Comparison of ENCODE assay signal across 8 cellular contexts in the genomic region with DNA sequence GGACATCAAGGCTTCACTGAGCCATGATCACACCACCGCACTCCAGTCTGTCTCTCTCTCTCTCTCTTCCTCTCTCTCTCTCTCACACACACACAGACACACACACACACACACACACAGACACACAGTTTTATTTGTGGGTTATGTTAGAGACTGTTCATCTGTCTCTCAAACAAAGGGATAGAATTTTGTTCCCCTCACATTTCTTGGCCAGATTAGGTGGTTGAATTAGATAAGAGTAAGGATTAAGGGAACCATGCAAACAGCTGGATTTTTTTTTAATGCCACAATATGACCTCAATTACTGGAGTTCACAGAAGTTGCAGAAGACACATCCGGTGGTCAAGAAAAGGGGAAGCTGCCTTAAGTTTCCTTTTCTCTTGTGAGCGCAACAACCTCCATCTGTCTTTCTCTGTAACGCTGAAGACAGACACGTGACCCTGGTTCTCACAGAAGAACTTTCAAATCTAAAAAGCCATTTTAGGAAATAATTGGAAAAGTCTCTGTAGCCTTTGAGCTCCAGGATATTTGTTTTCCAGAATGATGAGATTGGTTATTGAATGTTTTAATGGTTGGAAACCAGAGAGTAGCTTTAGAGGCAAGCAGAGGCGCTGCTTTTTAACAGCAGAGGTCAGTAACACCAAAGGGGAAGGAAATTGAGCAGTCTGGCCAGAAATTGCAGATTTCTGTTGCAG. TPM values are rescaled to one million over a fixed set of nuclear protein-coding genes. Genes with fewer than 3 reads are reported as not detected.
DNase-seq lines count a peak whose midpoint lies in the region; ATAC-seq and TF ChIP-seq lines count a peak whose summit lies in the region.

No MANE protein-coding gene starts in this region.

- no peaks in the 10 kb centered on the region for H3K36me3 Mint-ChIP-seq in T-helper 1 cell treated with Interleukin-12 subunit alpha and Interleukin-12 subunit beta and Interleukin-4 antibody, amounts not matched to agents 30 μg/mL and 1 μg/mL, for 36 hours (ENCODE audit: low read depth)
- no peaks in the 10 kb centered on the region for H3K36me3 Mint-ChIP-seq in glutamatergic neuron (ENCODE audit: unreplicated experiment)

- no peaks in the 10 kb centered on the region for H3K9me3 Mint-ChIP-seq in T-helper 1 cell treated with Interleukin-12 subunit alpha and Interleukin-12 subunit beta and Interleukin-4 antibody, amounts not matched to agents 30 μg/mL and 1 μg/mL, for 36 hours
- peaks cover 3% of the 10 kb centered on the region for H3K9me3 Mint-ChIP-seq in glutamatergic neuron (ENCODE audit: unreplicated experiment)

- peak; percentile 13 for DNase-seq in NCI-H2196 (lab: John Stamatoyannopoulos, UW; ENCODE audit: unreplicated experiment)
- DNase-seq in NCI-H2196 treated with DMSO at 0.1 percent for 48 hours (lab: John Stamatoyannopoulos, UW; ENCODE audit: unreplicated experiment), result no peak
- DNase-seq in head of caudate nucleus, result peak in 25 of 42 donors; percentile 14 to 64 (median 38)
- no peak for DNase-seq in sigmoid colon
- DNase-seq in glutamatergic neuron, result no peak

- H3K27ac Mint-ChIP-seq in T-helper 1 cell treated with Interleukin-12 subunit alpha and Interleukin-12 subunit beta and Interleukin-4 antibody, amounts not matched to agents 30 μg/mL and 1 μg/mL, for 36 hours, result peak overlapping the region; percentile 23
- no peak overlapping the region for H3K27ac Mint-ChIP-seq in glutamatergic neuron (ENCODE audit: unreplicated experiment)

- H3K27ac ChIP-seq in sigmoid colon, result no peak overlapping the region

- H3K4me3 ChIP-seq in sigmoid colon, result no peak overlapping the region

- H3K4me1 Mint-ChIP-seq in T-helper 1 cell treated with Interleukin-12 subunit alpha and Interleukin-12 subunit beta and Interleukin-4 antibody, amounts not matched to agents 30 μg/mL and 1 μg/mL, for 36 hours (ENCODE audit: low read depth), result peaks cover 14% of the 10 kb centered on the region
- no peaks in the 10 kb centered on the region for H3K4me1 Mint-ChIP-seq in glutamatergic neuron (ENCODE audit: low read depth, unreplicated experiment)

- peak overlapping the region; percentile 52 for H3K4me3 Mint-ChIP-seq in T-helper 1 cell treated with Interleukin-12 subunit alpha and Interleukin-12 subunit beta and Interleukin-4 antibody, amounts not matched to agents 30 μg/mL and 1 μg/mL, for 36 hours
- H3K4me3 Mint-ChIP-seq in glutamatergic neuron (ENCODE audit: unreplicated experiment), result no peak overlapping the region

- H3K27me3 Mint-ChIP-seq in T-helper 1 cell treated with Interleukin-12 subunit alpha and Interleukin-12 subunit beta and Interleukin-4 antibody, amounts not matched to agents 30 μg/mL and 1 μg/mL, for 36 hours (ENCODE audit: low read depth), result peaks cover 4% of the 10 kb centered on the region
- peaks cover 1% of the 10 kb centered on the region for H3K27me3 Mint-ChIP-seq in glutamatergic neuron (ENCODE audit: unreplicated experiment)

- intact Hi-C loops in head of caudate nucleus (cut with DNase I) (no loop called here), sigmoid colon (cut with DNase I) (loop anchor here (2.0 to 5.0 kb wide), 3 partner anchors 90 to 410 kb away; partner anchors contain the start of genes LOC128125822 and PTP4A1)

- peaks cover 0 to 4% (median 0%) of the 10 kb centered on the region in 4 donors for H3K4me1 ChIP-seq in sigmoid colon

- H3K9me3 ChIP-seq in sigmoid colon, result no peaks in the 10 kb centered on the region

- peak; percentile 25 to 61 (median 31) for TF ChIP-seq CTCF in sigmoid colon (IDR thresholded peaks at IDR 0.05)
- no peak for TF ChIP-seq CTCF in glutamatergic neuron (IDR thresholded peaks at IDR 0.05; ENCODE audit: partially characterized antibody, unreplicated experiment)

- WGBS in sigmoid colon, 2 donors, result 29 to 43% methylated on average over 6 of the region's 6 CpGs

- no peaks in the 10 kb centered on the region for H3K27me3 ChIP-seq in sigmoid colon

- no peak for TF ChIP-seq EP300 in sigmoid colon (IDR thresholded peaks at IDR 0.05)

- no peaks in the 10 kb centered on the region for H3K36me3 ChIP-seq in sigmoid colon

- ATAC-seq in GM19463 (IDR thresholded peaks at IDR 0.05; ENCODE audit: unreplicated experiment) (peak; percentile 86), HG03442 (IDR thresholded peaks at IDR 0.05; ENCODE audit: unreplicated experiment) (peak; percentile 94)

- no peak for TF ChIP-seq POLR2A in sigmoid colon (IDR thresholded peaks at IDR 0.05)

RNA-seq across cellular contexts. Expression of gene LGSN, which starts 33.0 kb away (rescaled TPM):
- total RNA-seq in sigmoid colon, result not detected
- polyA plus RNA-seq in sigmoid colon, result under 1 TPM in 1 of 3 donors, not detected in 2; 0.12 TPM
- total RNA-seq in glutamatergic neuron (ENCODE audit: unreplicated experiment), result not detected

Comparison
In these comparisons a context has a peak if more than half of its experiments do, and no peak if none do; other contexts are left out.
1. DNase-seq: peak in NCI-H2196 (single experiment) and head of caudate nucleus (25 of 42); none in NCI-H2196 treated with DMSO at 0.1 percent for 48 hours (single experiment), sigmoid colon (single experiment) and glutamatergic neuron (single experiment).